Comparison of ENCODE assay signal across 10 cellular contexts in the genomic region with DNA sequence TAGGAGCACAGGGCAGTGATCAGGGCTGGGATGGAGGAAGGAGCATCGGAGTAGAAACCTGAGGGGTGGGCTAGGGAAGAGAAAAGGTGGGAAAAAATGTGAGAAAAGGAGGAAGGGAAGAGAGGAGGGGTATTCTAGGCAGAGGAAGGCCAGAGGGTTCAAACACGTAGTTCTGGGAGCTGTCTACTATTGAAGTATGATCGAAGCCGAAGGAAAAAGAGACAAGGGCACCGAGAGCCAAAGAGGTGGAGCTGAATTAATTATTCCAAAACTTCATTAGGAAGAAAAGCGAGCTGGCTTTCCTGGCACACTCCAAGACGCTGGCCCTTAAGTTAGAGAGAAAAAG. TPM values are rescaled to one million over a fixed set of nuclear protein-coding genes. Genes with fewer than 3 reads are reported as not detected.
DNase-seq lines count a peak whose midpoint lies in the region; ATAC-seq and TF ChIP-seq lines count a peak whose summit lies in the region.
"Had no signal": no experiment of that assay in that cellular context is flagged by ENCODE, and none has a peak within 500 bp of the region (broad histone marks: within the 10 kb centered on the region; RNA-seq: fewer than 3 reads in every experiment).

No MANE protein-coding gene starts in this region.

- WGBS in SK-N-SH (ENCODE audit: low lambda C conversion rate) = 77% methylated on average over 7 of the region's 7 CpGs

- H3K27me3 Mint-ChIP-seq in T-helper 17 cell = peaks cover 55% of the 10 kb centered on the region

- H3K9ac ChIP-seq in SK-N-SH (no peak overlapping the region), skeletal muscle satellite cell (ENCODE audit: low read depth, low read length) (no peak overlapping the region)

- H3K4me3 Mint-ChIP-seq in T-helper 17 cell = peak overlapping the region; percentile 81

- TF ChIP-seq RAD21 in SK-N-SH (IDR thresholded peaks at IDR 0.05; ENCODE audit: low read length) = no peak

- H3K4me1 ChIP-seq in SK-N-SH (ENCODE audit: control insufficient read depth in 1 of 2, insufficient read depth in 2 of 2, low read depth in 1 of 2, low read length in 1 of 2) (peaks cover 0 to 5% of the 10 kb centered on the region in 2 experiments; a peak in 1 of 4 replicates), skeletal muscle satellite cell (ENCODE audit: control insufficient read depth, insufficient read depth, low read length) (peaks cover 13% of the 10 kb centered on the region)

- H3K4me2 ChIP-seq in SK-N-SH (peak overlapping the region; percentile 83), skeletal muscle satellite cell (ENCODE audit: low read length) (peak overlapping the region; percentile 90)

- no peak overlapping the region for H3K27ac Mint-ChIP-seq in T-helper 17 cell

- CTCF ChIA-PET in SK-N-SH (lab: Yijun Ruan, JAX) = interaction anchor here (1.1 to 3.0 kb wide), 3 partner anchors 8 to 26 kb away, joined by 3 to 19 read pairs (median 4); a partner anchor contains a TSS

- H3K4me3 ChIP-seq in SK-N-SH (ENCODE audit: low read depth in 2 of 2, low read length in 1 of 2) (peak overlapping the region; percentile 64 to 76; a peak in 2 of 4 replicates), epithelial cell of proximal tubule (ENCODE audit: low read depth, low read length) (peak overlapping the region; percentile 24), skeletal muscle satellite cell (ENCODE audit: low read length) (peak overlapping the region; percentile 74)

- peaks cover 7% of the 10 kb centered on the region for H3K36me3 Mint-ChIP-seq in T-helper 17 cell (ENCODE audit: low read depth)

- no peaks in the 10 kb centered on the region for H3K9me2 ChIP-seq in SK-N-SH

- ATAC-seq in SK-N-SH treated with all-trans-retinoic acid at 6 μM for 48 hours = no peak
- no peak for ATAC-seq in T-helper 17 cell
- ATAC-seq in HG03342 (IDR thresholded peaks at IDR 0.05; ENCODE audit: unreplicated experiment) = no peak
- ATAC-seq: sciatic nerve had no signal

- H3K79me2 ChIP-seq in SK-N-SH (ENCODE audit: insufficient read depth) = no peaks in the 10 kb centered on the region

- no peak overlapping the region for H3K27ac ChIP-seq in SK-N-SH (ENCODE audit: low read depth in 2 of 2, low read length in 1 of 2)

- no peaks in the 10 kb centered on the region for H3K9me3 ChIP-seq in SK-N-SH
- H3K9me3 ChIP-seq in T-helper 17 cell (ENCODE audit: control insufficient read depth, low read length, poor library complexity, severe bottlenecking) = no peaks in the 10 kb centered on the region
- no peaks in the 10 kb centered on the region for H3K9me3 ChIP-seq in skeletal muscle satellite cell (replicated peaks; ENCODE audit: low read length)

- H3K27me3 ChIP-seq in SK-N-SH (ENCODE audit: insufficient read depth) (no peaks in the 10 kb centered on the region), skeletal muscle satellite cell (ENCODE audit: control insufficient read depth, insufficient read depth, low read length) (peaks cover 47% of the 10 kb centered on the region)

- peak overlapping the region; percentile 56; the same call in 1 of the 2 replicates for H2AFZ ChIP-seq in SK-N-SH (ENCODE audit: low read depth)

- H3F3A ChIP-seq in SK-N-SH (replicated peaks; ENCODE audit: insufficient read depth) = no peaks in the 10 kb centered on the region

- POLR2A ChIA-PET in SK-N-SH (lab: Yijun Ruan, JAX) = interaction anchor here (1.3 kb wide), 1 partner anchor 71 kb away, joined by 6 read pairs; a partner anchor contains a TSS

- H3K4me1 Mint-ChIP-seq in T-helper 17 cell = peaks cover 28% of the 10 kb centered on the region

- TF ChIP-seq EP300 in SK-N-SH (IDR thresholded peaks at IDR 0.05; ENCODE audit: borderline replicate concordance in 1 of 2, low read depth in 1 of 2, low read length in 1 of 2) = no peak

- H4K20me1 ChIP-seq in SK-N-SH (ENCODE audit: insufficient read depth) = no peaks in the 10 kb centered on the region

- TF ChIP-seq CTCF in SK-N-SH (IDR thresholded peaks at IDR 0.05) (no peak), epithelial cell of proximal tubule (conservative IDR thresholded peaks at IDR 0.05; ENCODE audit: low read depth, low read length) (no peak)

- DNase-seq in SK-N-SH (no peak), T-helper 17 cell (no peak), epithelial cell of proximal tubule (ENCODE audit: low read depth) (no peak), DMS 273 treated with DMSO at 0.1 percent for 48 hours (lab: John Stamatoyannopoulos, UW) (no peak), RKO (ENCODE audit: low spot score) (no peak)

- H3K36me3 ChIP-seq in SK-N-SH (replicated peaks in 1 of 2; ENCODE audit: control insufficient read depth in 1 of 2, insufficient read depth in 2 of 2, low read length in 1 of 2) = no peaks in the 10 kb centered on the region
- no peaks in the 10 kb centered on the region for H3K36me3 ChIP-seq in skeletal muscle satellite cell (ENCODE audit: insufficient read depth, low read length)

TF ChIP-seq in SK-N-SH, 30 proteins besides CTCF, POLR2A, EP300 and RAD21 (continues in another document):
- no peak for TF ChIP-seq SIN3A (IDR thresholded peaks at IDR 0.05; ENCODE audit: borderline replicate concordance, low read depth, low read length)
- no peak for TF ChIP-seq FOXM1 (IDR thresholded peaks at IDR 0.05; ENCODE audit: low read depth)
- no peak for TF ChIP-seq NRF1 (IDR thresholded peaks at IDR 0.05; ENCODE audit: low read depth, low read length)
- no peak for TF ChIP-seq MXI1 (IDR thresholded peaks at IDR 0.05; ENCODE audit: low read depth, low read length)
- TF ChIP-seq, protein P1, sequence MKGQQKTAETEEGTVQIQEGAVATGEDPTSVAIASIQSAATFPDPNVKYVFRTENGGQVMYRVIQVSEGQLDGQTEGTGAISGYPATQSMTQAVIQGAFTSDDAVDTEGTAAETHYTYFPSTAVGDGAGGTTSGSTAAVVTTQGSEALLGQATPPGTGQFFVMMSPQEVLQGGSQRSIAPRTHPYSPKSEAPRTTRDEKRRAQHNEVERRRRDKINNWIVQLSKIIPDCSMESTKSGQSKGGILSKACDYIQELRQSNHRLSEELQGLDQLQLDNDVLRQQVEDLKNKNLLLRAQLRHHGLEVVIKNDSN (IDR thresholded peaks at IDR 0.05; ENCODE audit: borderline replicate concordance, low read depth) = no peak
- no peak for TF ChIP-seq TCF12 (IDR thresholded peaks at IDR 0.05)
- no peak for TF ChIP-seq EZH2phosphoT487 (IDR thresholded peaks at IDR 0.05; ENCODE audit: borderline replicate concordance, low read depth)
- no peak for TF ChIP-seq POLR2AphosphoS5 (IDR thresholded peaks at IDR 0.05; ENCODE audit: low read depth, low read length)

TF ChIP-seq in SK-N-SH treated with all-trans-retinoic acid at 6 μM for 48 hours, 23 proteins besides CTCF, POLR2A, EP300 and RAD21 (continues in another document):
- TF ChIP-seq, protein P2, sequence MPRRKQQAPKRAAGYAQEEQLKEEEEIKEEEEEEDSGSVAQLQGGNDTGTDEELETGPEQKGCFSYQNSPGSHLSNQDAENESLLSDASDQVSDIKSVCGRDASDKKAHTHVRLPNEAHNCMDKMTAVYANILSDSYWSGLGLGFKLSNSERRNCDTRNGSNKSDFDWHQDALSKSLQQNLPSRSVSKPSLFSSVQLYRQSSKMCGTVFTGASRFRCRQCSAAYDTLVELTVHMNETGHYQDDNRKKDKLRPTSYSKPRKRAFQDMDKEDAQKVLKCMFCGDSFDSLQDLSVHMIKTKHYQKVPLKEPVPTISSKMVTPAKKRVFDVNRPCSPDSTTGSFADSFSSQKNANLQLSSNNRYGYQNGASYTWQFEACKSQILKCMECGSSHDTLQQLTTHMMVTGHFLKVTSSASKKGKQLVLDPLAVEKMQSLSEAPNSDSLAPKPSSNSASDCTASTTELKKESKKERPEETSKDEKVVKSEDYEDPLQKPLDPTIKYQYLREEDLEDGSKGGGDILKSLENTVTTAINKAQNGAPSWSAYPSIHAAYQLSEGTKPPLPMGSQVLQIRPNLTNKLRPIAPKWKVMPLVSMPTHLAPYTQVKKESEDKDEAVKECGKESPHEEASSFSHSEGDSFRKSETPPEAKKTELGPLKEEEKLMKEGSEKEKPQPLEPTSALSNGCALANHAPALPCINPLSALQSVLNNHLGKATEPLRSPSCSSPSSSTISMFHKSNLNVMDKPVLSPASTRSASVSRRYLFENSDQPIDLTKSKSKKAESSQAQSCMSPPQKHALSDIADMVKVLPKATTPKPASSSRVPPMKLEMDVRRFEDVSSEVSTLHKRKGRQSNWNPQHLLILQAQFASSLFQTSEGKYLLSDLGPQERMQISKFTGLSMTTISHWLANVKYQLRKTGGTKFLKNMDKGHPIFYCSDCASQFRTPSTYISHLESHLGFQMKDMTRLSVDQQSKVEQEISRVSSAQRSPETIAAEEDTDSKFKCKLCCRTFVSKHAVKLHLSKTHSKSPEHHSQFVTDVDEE (CRISPR knock-in tag; IDR thresholded peaks at IDR 0.05) = no peak
- TF ChIP-seq RARB (CRISPR knock-in tag; IDR thresholded peaks at IDR 0.05) = no peak
- TF ChIP-seq CSDC2 (CRISPR knock-in tag; IDR thresholded peaks at IDR 0.05) = no peak
- no peak for TF ChIP-seq OSR1 (CRISPR knock-in tag; IDR thresholded peaks at IDR 0.05)

RNA-seq across cellular contexts. Expression of a gene that starts 7.8 kb away (rescaled TPM):
- 4.7 and 4.8 TPM in 2 replicates for polyA plus RNA-seq in SK-N-SH (2012; rRNA removed)
- 3.8 and 4.0 TPM in 2 replicates for polyA plus RNA-seq in SK-N-SH (2012; cell fraction: cytosol; rRNA removed)
- polyA plus RNA-seq in SK-N-SH (2012; cell fraction: nucleus; rRNA removed) = 1.6 and 3.0 TPM in 2 replicates
- not detected for total RNA-seq in T-helper 17 cell
- 2.9 and 4.1 TPM in 2 replicates for total RNA-seq in epithelial cell of proximal tubule
- 0.76 and 0.87 TPM in 2 replicates for total RNA-seq in skeletal muscle satellite cell (2012; rRNA removed)
- total RNA-seq: A172, sciatic nerve had no signal

RNA-seq across cellular contexts. Expression of a gene that starts 8.4 kb away (rescaled TPM):
- 0.08 and 0.11 TPM in 2 replicates for polyA plus RNA-seq in SK-N-SH (2012; rRNA removed)
- 0.03 and 0.12 TPM in 2 replicates for polyA plus RNA-seq in SK-N-SH (2012; cell fraction: cytosol; rRNA removed)
- 0.32 and 0.35 TPM in 2 replicates for polyA plus RNA-seq in SK-N-SH (2012; cell fraction: nucleus; rRNA removed)
- not detected for total RNA-seq in T-helper 17 cell
- 0.17 TPM in 1 of 2 replicates, not detected in the other for total RNA-seq in epithelial cell of proximal tubule
- not detected in 2 replicates for total RNA-seq in skeletal muscle satellite cell (2012; rRNA removed)
- total RNA-seq: A172, sciatic nerve had no signal

RNA-seq across cellular contexts. Expression of a gene that starts 25.9 kb away (rescaled TPM):
- 83.8 and 98.1 TPM in 2 replicates for polyA plus RNA-seq in SK-N-SH (2012; rRNA removed)
- polyA plus RNA-seq in SK-N-SH (2012; cell fraction: cytosol; rRNA removed) = 54.4 and 65.3 TPM in 2 replicates
- polyA plus RNA-seq in SK-N-SH (2012; cell fraction: nucleus; rRNA removed) = 108 and 156 TPM in 2 replicates
- 10 to 100 TPM; 44.9 to 53.0 TPM for total RNA-seq in T-helper 17 cell
- 98.1 and 146 TPM in 2 replicates for total RNA-seq in epithelial cell of proximal tubule
- total RNA-seq in skeletal muscle satellite cell (2012; rRNA removed) = 65.7 TPM in 2 replicates

RNA-seq across cellular contexts. Expression of a gene that starts 26.1 kb away (rescaled TPM):
- polyA plus RNA-seq in SK-N-SH (2012; rRNA removed) = 5.4 and 6.5 TPM in 2 replicates
- polyA plus RNA-seq in SK-N-SH (2012; cell fraction: cytosol; rRNA removed) = 8.8 and 10.3 TPM in 2 replicates
- polyA plus RNA-seq in SK-N-SH (2012; cell fraction: nucleus; rRNA removed) = 8.3 and 9.1 TPM in 2 replicates
- total RNA-seq in T-helper 17 cell = 1 to 10 TPM; 3.9 to 4.9 TPM
- total RNA-seq in epithelial cell of proximal tubule = 1.8 and 2.0 TPM in 2 replicates
- total RNA-seq in skeletal muscle satellite cell (2012; rRNA removed) = 2.0 and 2.8 TPM in 2 replicates

RNA-seq across cellular contexts. Expression of a gene that starts 33.4 kb away (rescaled TPM):
- 13.9 and 14.1 TPM in 2 replicates for polyA plus RNA-seq in SK-N-SH (2012; rRNA removed)
- polyA plus RNA-seq in SK-N-SH (2012; cell fraction: cytosol; rRNA removed) = 13.9 and 14.5 TPM in 2 replicates
- 5.9 and 7.9 TPM in 2 replicates for polyA plus RNA-seq in SK-N-SH (2012; cell fraction: nucleus; rRNA removed)
- total RNA-seq in T-helper 17 cell = 10 to 100 TPM; 14.4 to 15.1 TPM
- 12.3 and 20.8 TPM in 2 replicates for total RNA-seq in epithelial cell of proximal tubule
- total RNA-seq in skeletal muscle satellite cell (2012; rRNA removed) = 5.1 and 6.1 TPM in 2 replicates

Comparison
In these comparisons a context has a peak if more than half of its experiments do, and no peak if none do; other contexts are left out.
1. H3K4me3 ChIP-seq: peak in every context shown above with its lines; median percentile 74 in skeletal muscle satellite cell; 70 in SK-N-SH; 24 in epithelial cell of proximal tubule.